ENCODE assay signal across 17 cellular contexts in the genomic region with DNA sequence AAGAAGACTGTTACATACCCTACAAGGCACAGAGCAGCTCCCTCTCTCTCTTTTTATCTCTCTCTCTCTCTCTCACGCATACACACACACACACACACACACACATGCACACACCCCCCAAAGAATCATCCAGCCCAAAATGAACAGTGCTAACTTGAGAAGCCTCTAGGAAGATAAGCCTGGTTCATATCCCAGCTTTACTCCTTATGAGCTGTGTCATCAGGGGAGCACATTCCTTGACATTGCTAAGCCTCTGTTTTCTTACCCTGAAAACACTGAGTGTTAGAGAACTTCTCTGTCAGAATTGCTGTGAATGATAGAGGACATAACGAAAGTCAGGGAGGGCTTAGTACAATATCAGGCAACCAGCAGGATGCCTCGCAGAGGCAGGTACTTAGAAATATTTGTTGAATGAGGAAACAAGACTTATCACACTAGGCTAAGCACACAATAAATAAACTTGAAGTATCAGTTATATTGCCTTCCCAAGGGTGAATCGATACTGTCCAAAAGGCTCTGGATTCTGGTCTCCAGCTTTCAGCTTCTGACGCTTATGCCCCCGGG.
"Had no signal": no experiment of that assay in that cellular context is flagged by ENCODE, and none has a peak within 500 bp of the region (broad histone marks: within the 10 kb centered on the region; RNA-seq: fewer than 3 reads in every experiment).

No MANE protein-coding gene starts in this region.

- H3K27me3 ChIP-seq: ascending aorta, right atrium auricular region, tibial artery, vagina had no signal

- H3K9me3 ChIP-seq: ascending aorta, esophagus squamous epithelium, right atrium auricular region, tibial artery, vagina had no signal

- ATAC-seq: activated CD8-positive, alpha-beta T cell treated with anti-CD3 and anti-CD28 coated beads for 36 hours; activated T-helper 17 cell treated with anti-CD3 and anti-CD28 coated beads, Interleukin-2, amount 50 U/mL, for 72 hours; effector memory CD8-positive, alpha-beta T cell; left lobe of liver; stimulated activated naive CD8-positive, alpha-beta T cell treated with anti-CD3 and anti-CD28 coated beads, Interleukin-15, Interleukin-2, amounts not matched to agents 100 U/mL and 50 U/mL, for 24 hours; WTC11 had no signal

- H3K4me1 ChIP-seq: ascending aorta, esophagus squamous epithelium, right atrium auricular region, vagina had no signal

- DNase-seq: activated CD4-positive, alpha-beta T cell treated with anti-CD3 and anti-CD28 coated beads for 48 hours; activated CD8-positive, alpha-beta T cell treated with anti-CD3 and anti-CD28 coated beads for 36 hours; activated naive CD4-positive, alpha-beta T cell; activated T-cell treated with anti-CD3 and anti-CD28 coated beads, Interleukin-2, amount 50 U/mL, for 1 hour; effector memory CD8-positive, alpha-beta T cell; esophagus squamous epithelium; kidney; stimulated activated CD4-positive, alpha-beta T cell treated with anti-CD3 and anti-CD28 coated beads, Interleukin-2, amount 100 ng/mL, for 24 hours; stimulated activated naive CD8-positive, alpha-beta T cell treated with anti-CD3 and anti-CD28 coated beads, Interleukin-15, Interleukin-2, amounts not matched to agents 100 U/mL and 50 U/mL, for 24 hours; substantia nigra; tibial artery had no signal

- H3K4me3 ChIP-seq: ascending aorta, esophagus squamous epithelium, right atrium auricular region, tibial artery, vagina had no signal

- H3K36me3 ChIP-seq: ascending aorta, esophagus squamous epithelium, right atrium auricular region, tibial artery, vagina had no signal

- H3K27ac ChIP-seq: ascending aorta, esophagus squamous epithelium, right atrium auricular region, tibial artery, vagina had no signal
